20 cellular contexts compared by ENCODE assay signal in genomic region chr22:49011769-49012598, GRCh38.
DNase-seq lines count a peak whose midpoint lies in the region; TF ChIP-seq lines count a peak whose summit lies in the region.
"Had no signal": no experiment of that assay in that cellular context is flagged by ENCODE, and none has a peak within 500 bp of the region (broad histone marks: within the 10 kb centered on the region; RNA-seq: fewer than 3 reads in every experiment).

No MANE protein-coding gene starts in this region.

- H3K27me3 ChIP-seq in H7 (ENCODE audit: control insufficient read depth, insufficient read depth, low read length) = no peaks in the 10 kb centered on the region
- H3K27me3 ChIP-seq in spleen (replicated peaks in 1 of 7) = peaks cover 0 to 30% (median 0%) of the 10 kb centered on the region in 7 donors
- H3K27me3 ChIP-seq: brain microvascular endothelial cell, tibial nerve had no signal

- H3K4me1 ChIP-seq in spleen = peaks cover 0 to 15% (median 3%) of the 10 kb centered on the region in 6 donors
- H3K4me1 ChIP-seq: left lung had no signal

- no peaks in the 10 kb centered on the region for H3K27me3 Mint-ChIP-seq in activated CD4-positive, alpha-beta memory T cell treated with anti-CD3 and anti-CD28 coated beads, Interleukin-2, amount 10 ng/mL, durations not matched to agents 7 days and 5 days
- H3K27me3 Mint-ChIP-seq: activated naive CD8-positive, alpha-beta T cell had no signal

- H3K27ac Mint-ChIP-seq in activated CD4-positive, alpha-beta memory T cell treated with anti-CD3 and anti-CD28 coated beads, Interleukin-2, amount 10 ng/mL, durations not matched to agents 7 days and 5 days = no peak overlapping the region
- H3K27ac Mint-ChIP-seq: activated naive CD8-positive, alpha-beta T cell; stimulated activated memory B cell treated with anti-CD40 and anti-IgM and Interleukin-4, amounts not matched to agents 10 μg/mL and 1 μg/mL and 100 μg/mL, for 72 hours had no signal

- H3K4me3 ChIP-seq in H7 (ENCODE audit: insufficient read depth, low read depth, low read length) (no peak overlapping the region), spleen (no peak overlapping the region)
- H3K4me3 ChIP-seq: K562, left lung, tibial nerve had no signal

- no peak for TF ChIP-seq CTCF in spleen (IDR thresholded peaks at IDR 0.05 in 8 of 11, conservative IDR thresholded peaks at IDR 0.05 in 3 of 11)

- H3K36me3 Mint-ChIP-seq in activated CD4-positive, alpha-beta memory T cell treated with anti-CD3 and anti-CD28 coated beads, Interleukin-2, amount 10 ng/mL, durations not matched to agents 7 days and 5 days (ENCODE audit: low read depth) = no peaks in the 10 kb centered on the region
- H3K36me3 Mint-ChIP-seq: activated naive CD8-positive, alpha-beta T cell; stimulated activated memory B cell treated with anti-CD40 and anti-IgM and Interleukin-4, amounts not matched to agents 10 μg/mL and 1 μg/mL and 100 μg/mL, for 72 hours had no signal

- no peak overlapping the region for H3K27ac ChIP-seq in spleen
- H3K27ac ChIP-seq: brain microvascular endothelial cell, left lung, tibial nerve had no signal

- intact Hi-C loops in spleen (cut with DNase I; ENCODE audit: low total_unique reads) = no loop called here

- H3K4me1 Mint-ChIP-seq in activated CD4-positive, alpha-beta memory T cell treated with anti-CD3 and anti-CD28 coated beads, Interleukin-2, amount 10 ng/mL, durations not matched to agents 7 days and 5 days = no peaks in the 10 kb centered on the region
- H3K4me1 Mint-ChIP-seq: stimulated activated memory B cell treated with anti-CD40 and anti-IgM and Interleukin-4, amounts not matched to agents 10 μg/mL and 1 μg/mL and 100 μg/mL, for 72 hours had no signal

- H3K36me3 ChIP-seq in H7 (replicated peaks; ENCODE audit: control insufficient read depth, insufficient read depth, low read length) = no peaks in the 10 kb centered on the region
- no peaks in the 10 kb centered on the region for H3K36me3 ChIP-seq in spleen
- H3K36me3 ChIP-seq: brain microvascular endothelial cell, left lung, tibial nerve had no signal

- no peak overlapping the region for H3K4me3 Mint-ChIP-seq in activated CD4-positive, alpha-beta memory T cell treated with anti-CD3 and anti-CD28 coated beads, Interleukin-2, amount 10 ng/mL, durations not matched to agents 7 days and 5 days
- H3K4me3 Mint-ChIP-seq: activated naive CD8-positive, alpha-beta T cell; stimulated activated memory B cell treated with anti-CD40 and anti-IgM and Interleukin-4, amounts not matched to agents 10 μg/mL and 1 μg/mL and 100 μg/mL, for 72 hours had no signal

- CTCF ChIA-PET in activated CD4-positive, alpha-beta memory T cell treated with anti-CD3 and anti-CD28 coated beads, Interleukin-2, amount 10 ng/mL, durations not matched to agents 7 days and 5 days (lab: Charles Lee) = no interaction called here

- POLR2A ChIA-PET in activated CD4-positive, alpha-beta memory T cell treated with anti-CD3 and anti-CD28 coated beads, Interleukin-2, amount 10 ng/mL, durations not matched to agents 7 days and 5 days (lab: Charles Lee) = no interaction called here

- H3K9me3 ChIP-seq in spleen = no peaks in the 10 kb centered on the region
- H3K9me3 ChIP-seq: left lung, tibial nerve had no signal

- DNase-seq in ELF-1 (ENCODE audit: low read depth, low spot score) (peak; percentile 76), H7 (peak; percentile 52), islet precursor cell (peak; percentile 76), spleen (peak; percentile 37), pons (ENCODE audit: low spot score) (no peak), NCI-H2081 treated with DMSO at 0.1 percent for 48 hours (lab: John Stamatoyannopoulos, UW) (no peak)
- DNase-seq in activated CD4-positive, alpha-beta memory T cell treated with anti-CD3 and anti-CD28 coated beads, Interleukin-2, amount 10 ng/mL, durations not matched to agents 7 days and 5 days = no peak
- DNase-seq: activated CD4-positive, alpha-beta T cell treated with anti-CD3 and anti-CD28 coated beads, Interleukin-2, amount 50 U/mL, for 1 hour; activated T-cell treated with anti-CD3 and anti-CD28 coated beads, Interleukin-2, amount 50 U/mL, for 48 hours; AML-193; brain microvascular endothelial cell; GOT3; left lung; MM.1S; NCI-H1694; NCI-H748 treated with DMSO at 0.1 percent for 48 hours had no signal

- no peak for TF ChIP-seq POLR2A in spleen (IDR thresholded peaks at IDR 0.05)

- WGBS in spleen, 5 donors = 66 to 74% (median 73%) methylated on average over 14 to 16 of the region's 16 CpGs

- H3K9me3 Mint-ChIP-seq in activated CD4-positive, alpha-beta memory T cell treated with anti-CD3 and anti-CD28 coated beads, Interleukin-2, amount 10 ng/mL, durations not matched to agents 7 days and 5 days = no peaks in the 10 kb centered on the region
- H3K9me3 Mint-ChIP-seq: stimulated activated memory B cell treated with anti-CD40 and anti-IgM and Interleukin-4, amounts not matched to agents 10 μg/mL and 1 μg/mL and 100 μg/mL, for 72 hours had no signal

Comparison
In these comparisons a context has a peak if more than half of its experiments do, and no peak if none do; other contexts are left out.
1. DNase-seq: peak in ELF-1 (single experiment), H7 (single experiment), islet precursor cell (single experiment) and spleen (single experiment); none in activated CD4-positive, alpha-beta memory T cell treated with anti-CD3 and anti-CD28 coated beads, Interleukin-2, amount 10 ng/mL, durations not matched to agents 7 days and 5 days (single experiment), pons (single experiment) and NCI-H2081 treated with DMSO at 0.1 percent for 48 hours (single experiment).